8 cellular contexts compared by ENCODE assay signal in the genomic region with DNA sequence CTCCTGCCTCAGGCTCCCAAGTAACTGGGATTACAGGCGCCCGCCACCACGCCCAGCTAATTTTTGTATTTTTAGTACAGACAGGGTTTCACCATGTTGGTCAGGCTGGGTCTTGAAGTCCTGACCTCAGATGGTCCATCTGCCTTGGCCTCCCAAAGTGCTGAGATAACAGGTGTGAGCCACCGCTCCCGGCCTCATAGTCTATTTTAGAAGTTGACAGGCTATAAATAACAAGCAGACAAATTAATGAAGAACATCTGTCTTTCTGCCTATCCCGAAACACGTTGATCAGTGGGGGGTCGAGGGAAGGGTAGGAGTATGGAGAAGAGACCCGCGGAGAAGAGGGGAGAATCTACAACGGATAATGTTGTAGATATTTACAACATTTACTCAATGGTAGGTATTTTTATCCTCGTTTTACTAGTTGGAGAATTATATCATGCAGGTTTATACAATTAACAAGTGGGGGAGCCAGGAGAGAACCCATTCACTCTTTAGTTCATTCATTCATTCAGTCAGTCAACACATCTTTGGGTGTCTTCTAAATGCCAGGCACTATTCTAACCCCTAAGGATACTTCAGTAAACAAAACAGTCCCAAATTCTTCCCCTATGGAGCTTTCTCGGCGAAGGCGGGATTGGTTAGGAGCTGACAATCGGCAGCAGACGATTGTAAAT. TPM values are rescaled to one million over a fixed set of nuclear protein-coding genes. Genes with fewer than 3 reads are reported as not detected.
DNase-seq lines count a peak whose midpoint lies in the region; ATAC-seq and TF ChIP-seq lines count a peak whose summit lies in the region.

No MANE protein-coding gene starts in this region.

- H3K36me3 Mint-ChIP-seq in activated naive CD4-positive, alpha-beta T cell treated with anti-CD3 and anti-CD28 coated beads, Interleukin-2, amount 10 ng/mL, durations not matched to agents 7 days and 5 days, result peaks cover 22% of the 10 kb centered on the region
- peaks cover 2% of the 10 kb centered on the region; the same call in 1 of the 2 replicates for H3K36me3 Mint-ChIP-seq in WTC11

- H3K4me3 Mint-ChIP-seq in activated naive CD4-positive, alpha-beta T cell treated with anti-CD3 and anti-CD28 coated beads, Interleukin-2, amount 10 ng/mL, durations not matched to agents 7 days and 5 days, result peak overlapping the region; percentile 77
- H3K4me3 Mint-ChIP-seq in WTC11, result peak overlapping the region; percentile 66

- H3K27me3 Mint-ChIP-seq in activated naive CD4-positive, alpha-beta T cell treated with anti-CD3 and anti-CD28 coated beads, Interleukin-2, amount 10 ng/mL, durations not matched to agents 7 days and 5 days, result peaks cover 11% of the 10 kb centered on the region
- peaks cover 12% of the 10 kb centered on the region for H3K27me3 Mint-ChIP-seq in WTC11 (ENCODE audit: low read depth)

- peak overlapping the region; percentile 38 for H3K4me3 ChIP-seq in kidney epithelial cell (ENCODE audit: low read depth, low read length)
- H3K4me3 ChIP-seq in upper lobe of right lung, result peak overlapping the region; percentile 93

- H3K9me3 ChIP-seq in upper lobe of right lung, result no peaks in the 10 kb centered on the region

- H3K36me3 ChIP-seq in kidney epithelial cell (ENCODE audit: control insufficient read depth, insufficient read depth, low read length) (no peaks in the 10 kb centered on the region), upper lobe of right lung (no peaks in the 10 kb centered on the region)

- H3K4me1 ChIP-seq in upper lobe of right lung, result peaks cover 24% of the 10 kb centered on the region

- POLR2A ChIA-PET in WTC11 (lab: Charles Lee), result interaction anchor here (0.6 to 1.1 kb wide), 3 partner anchors 34 to 723 kb away, joined by 3 to 11 read pairs (median 3); no protein-coding TSS in a partner anchor

- CTCF ChIA-PET in activated naive CD4-positive, alpha-beta T cell treated with anti-CD3 and anti-CD28 coated beads, Interleukin-2, amount 10 ng/mL, durations not matched to agents 7 days and 5 days (lab: Charles Lee), result no interaction called here
- CTCF ChIA-PET in WTC11 (lab: Charles Lee), result interaction anchor here (0.6 to 3.1 kb wide), 6 partner anchors 29 to 216 kb away, joined by 3 to 14 read pairs (median 5); a partner anchor contains a TSS

- no peak overlapping the region for H3K27ac ChIP-seq in upper lobe of right lung

- in situ Hi-C loops in GM13977 (cut with MboI; ENCODE audit: low pct_unique_long_range_greater_than_20kb, low sequenced_read_pairs, unreplicated experiment), result no loop called here

- ATAC-seq in WTC11 (no peak), upper lobe of right lung (no peak)

- H3K27me3 ChIP-seq in kidney epithelial cell (ENCODE audit: control insufficient read depth, insufficient read depth, low read length) (no peaks in the 10 kb centered on the region), upper lobe of right lung (no peaks in the 10 kb centered on the region)

- H3K4me1 Mint-ChIP-seq in activated naive CD4-positive, alpha-beta T cell treated with anti-CD3 and anti-CD28 coated beads, Interleukin-2, amount 10 ng/mL, durations not matched to agents 7 days and 5 days, result peaks cover 39% of the 10 kb centered on the region
- H3K4me1 Mint-ChIP-seq in WTC11, result peaks cover 30% of the 10 kb centered on the region

- intact Hi-C loops in upper lobe of right lung (cut with DNase I), result no loop called here

- TF ChIP-seq CTCF in WTC11 (IDR thresholded peaks at IDR 0.05) (no peak), kidney epithelial cell (IDR thresholded peaks at IDR 0.05; ENCODE audit: insufficient read depth, low read length, poor library complexity, severe bottlenecking) (no peak), upper lobe of right lung (IDR thresholded peaks at IDR 0.05) (no peak), GM13977 (IDR thresholded peaks at IDR 0.05; ENCODE audit: extremely low read depth, insufficient read depth, missing control alignments) (no peak)

- DNase-seq in activated naive CD4-positive, alpha-beta T cell treated with anti-CD3 and anti-CD28 coated beads, Interleukin-2, amount 10 ng/mL, durations not matched to agents 7 days and 5 days, result no peak
- no peak for DNase-seq in activated naive CD4-positive, alpha-beta T cell (lab: John Stamatoyannopoulos, UW)
- DNase-seq in WTC11 (ENCODE audit: low spot score) (no peak), kidney epithelial cell (ENCODE audit: low read depth) (no peak), upper lobe of right lung (no peak), SIG-M5 treated with dmso at 0.1 percent for 504 hours (lab: John Stamatoyannopoulos, UW; ENCODE audit: unreplicated experiment) (no peak), GM13977 (ENCODE audit: low spot score) (no peak), cerebellar nuclear complex (lab: John Stamatoyannopoulos, UW) (no peak)

- no peaks in the 10 kb centered on the region for H3K9me3 Mint-ChIP-seq in activated naive CD4-positive, alpha-beta T cell treated with anti-CD3 and anti-CD28 coated beads, Interleukin-2, amount 10 ng/mL, durations not matched to agents 7 days and 5 days
- H3K9me3 Mint-ChIP-seq in WTC11, result no peaks in the 10 kb centered on the region

- H3K27ac Mint-ChIP-seq in activated naive CD4-positive, alpha-beta T cell treated with anti-CD3 and anti-CD28 coated beads, Interleukin-2, amount 10 ng/mL, durations not matched to agents 7 days and 5 days, result peak overlapping the region; percentile 79
- 0 out of 2 replicates have a peak overlapping the region, but pooled peaks have one; percentile 60 for H3K27ac Mint-ChIP-seq in WTC11

TF ChIP-seq in WTC11, 78 proteins besides CTCF, POLR2A, EP300 and RAD21:
- no peak for TF ChIP-seq GRHL2 (CRISPR knock-in tag; IDR thresholded peaks at IDR 0.05; ENCODE audit: insufficient replicate concordance, severe bottlenecking)
- TF ChIP-seq FOXJ3 (CRISPR knock-in tag; IDR thresholded peaks at IDR 0.05; ENCODE audit: borderline replicate concordance), result no peak
- no peak for TF ChIP-seq ZNF317 (CRISPR knock-in tag; IDR thresholded peaks at IDR 0.05; ENCODE audit: borderline replicate concordance, low read depth)
- no peak for TF ChIP-seq GTF2I (CRISPR knock-in tag; conservative IDR thresholded peaks at IDR 0.05)
- TF ChIP-seq CREM (CRISPR knock-in tag; IDR thresholded peaks at IDR 0.05), result no peak
- no peak for TF ChIP-seq ELF4 (CRISPR knock-in tag; IDR thresholded peaks at IDR 0.05; ENCODE audit: low read depth)
- no peak for TF ChIP-seq FOXK1 (CRISPR knock-in tag; IDR thresholded peaks at IDR 0.05)
- TF ChIP-seq, protein P1, sequence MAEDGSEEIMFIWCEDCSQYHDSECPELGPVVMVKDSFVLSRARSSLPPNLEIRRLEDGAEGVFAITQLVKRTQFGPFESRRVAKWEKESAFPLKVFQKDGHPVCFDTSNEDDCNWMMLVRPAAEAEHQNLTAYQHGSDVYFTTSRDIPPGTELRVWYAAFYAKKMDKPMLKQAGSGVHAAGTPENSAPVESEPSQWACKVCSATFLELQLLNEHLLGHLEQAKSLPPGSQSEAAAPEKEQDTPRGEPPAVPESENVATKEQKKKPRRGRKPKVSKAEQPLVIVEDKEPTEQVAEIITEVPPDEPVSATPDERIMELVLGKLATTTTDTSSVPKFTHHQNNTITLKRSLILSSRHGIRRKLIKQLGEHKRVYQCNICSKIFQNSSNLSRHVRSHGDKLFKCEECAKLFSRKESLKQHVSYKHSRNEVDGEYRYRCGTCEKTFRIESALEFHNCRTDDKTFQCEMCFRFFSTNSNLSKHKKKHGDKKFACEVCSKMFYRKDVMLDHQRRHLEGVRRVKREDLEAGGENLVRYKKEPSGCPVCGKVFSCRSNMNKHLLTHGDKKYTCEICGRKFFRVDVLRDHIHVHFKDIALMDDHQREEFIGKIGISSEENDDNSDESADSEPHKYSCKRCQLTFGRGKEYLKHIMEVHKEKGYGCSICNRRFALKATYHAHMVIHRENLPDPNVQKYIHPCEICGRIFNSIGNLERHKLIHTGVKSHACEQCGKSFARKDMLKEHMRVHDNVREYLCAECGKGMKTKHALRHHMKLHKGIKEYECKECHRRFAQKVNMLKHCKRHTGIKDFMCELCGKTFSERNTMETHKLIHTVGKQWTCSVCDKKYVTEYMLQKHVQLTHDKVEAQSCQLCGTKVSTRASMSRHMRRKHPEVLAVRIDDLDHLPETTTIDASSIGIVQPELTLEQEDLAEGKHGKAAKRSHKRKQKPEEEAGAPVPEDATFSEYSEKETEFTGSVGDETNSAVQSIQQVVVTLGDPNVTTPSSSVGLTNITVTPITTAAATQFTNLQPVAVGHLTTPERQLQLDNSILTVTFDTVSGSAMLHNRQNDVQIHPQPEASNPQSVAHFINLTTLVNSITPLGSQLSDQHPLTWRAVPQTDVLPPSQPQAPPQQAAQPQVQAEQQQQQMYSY (CRISPR knock-in tag; IDR thresholded peaks at IDR 0.05), result no peak
- TF ChIP-seq HMGA2 (CRISPR knock-in tag; IDR thresholded peaks at IDR 0.05), result no peak
- TF ChIP-seq, protein P2, sequence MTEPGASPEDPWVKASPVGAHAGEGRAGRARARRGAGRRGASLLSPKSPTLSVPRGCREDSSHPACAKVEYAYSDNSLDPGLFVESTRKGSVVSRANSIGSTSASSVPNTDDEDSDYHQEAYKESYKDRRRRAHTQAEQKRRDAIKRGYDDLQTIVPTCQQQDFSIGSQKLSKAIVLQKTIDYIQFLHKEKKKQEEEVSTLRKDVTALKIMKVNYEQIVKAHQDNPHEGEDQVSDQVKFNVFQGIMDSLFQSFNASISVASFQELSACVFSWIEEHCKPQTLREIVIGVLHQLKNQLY (CRISPR knock-in tag; IDR thresholded peaks at IDR 0.05), result no peak
- TF ChIP-seq ZNF396 (CRISPR knock-in tag; IDR thresholded peaks at IDR 0.05; ENCODE audit: borderline replicate concordance), result no peak
- TF ChIP-seq NR2C2 (CRISPR knock-in tag; IDR thresholded peaks at IDR 0.05), result no peak

RNA-seq across cellular contexts. Expression of a gene that starts 0.5 kb away (rescaled TPM):
- total RNA-seq in WTC11 (2021) (13.3 to 19.1 TPM (median 16.4 TPM) in 3 replicates), kidney epithelial cell (16.4 and 23.6 TPM in 2 replicates), upper lobe of right lung (32.4 TPM)

RNA-seq across cellular contexts. Expression of a gene that starts 36.9 kb away (rescaled TPM):
- total RNA-seq in WTC11 (2021) (3.7 to 5.1 TPM (median 4.1 TPM) in 3 replicates), kidney epithelial cell (13.6 and 13.9 TPM in 2 replicates), upper lobe of right lung (47.1 TPM)
